In the genomic region with DNA sequence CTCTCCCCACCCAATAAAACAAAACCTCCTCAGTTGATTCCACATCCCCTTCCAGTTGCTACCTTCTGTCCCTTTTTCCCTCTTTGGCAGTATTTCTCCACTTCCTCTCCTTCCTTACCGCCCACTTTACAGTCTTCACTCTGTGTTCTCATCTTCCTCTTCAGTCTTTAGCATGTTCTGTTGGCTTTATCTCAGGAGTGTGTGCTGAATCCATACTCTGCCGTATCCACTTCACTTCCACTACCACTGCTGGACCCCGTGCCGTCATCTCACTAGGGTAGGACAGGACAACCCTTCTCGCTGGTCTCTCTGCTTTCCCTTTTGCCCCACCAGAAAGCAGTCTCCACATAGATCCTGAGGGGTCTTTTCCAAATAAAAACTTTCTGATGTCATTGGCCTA, we compare ENCODE assay signal across 25 cellular contexts.
A peak's percentile ranks its signal among the peaks of the same experiment; 100 is the strongest.
DNase-seq lines count a peak whose midpoint lies in the region; ATAC-seq and TF ChIP-seq lines count a peak whose summit lies in the region.
"Had no signal": no experiment of that assay in that cellular context is flagged by ENCODE, and none has a peak within 500 bp of the region (broad histone marks: within the 10 kb centered on the region; RNA-seq: fewer than 3 reads in every experiment).

No MANE protein-coding gene starts in this region.

- no peaks in the 10 kb centered on the region for H3K27me3 Mint-ChIP-seq in activated naive CD4-positive, alpha-beta T cell treated with anti-CD3 and anti-CD28 coated beads, Interleukin-2, amount 50 U/mL, for 24 hours
- H3K27me3 Mint-ChIP-seq in activated naive CD4-positive, alpha-beta T cell treated with anti-CD3 and anti-CD28 coated beads, Interleukin-2, amount 10 ng/mL, durations not matched to agents 7 days and 5 days: peaks cover 6% of the 10 kb centered on the region
- H3K27me3 Mint-ChIP-seq in HFFc6 (ENCODE audit: insufficient read depth): no peaks in the 10 kb centered on the region
- no peaks in the 10 kb centered on the region for H3K27me3 Mint-ChIP-seq in endodermal cell (ENCODE audit: insufficient read depth)
- H3K27me3 Mint-ChIP-seq in progenitor cell of endocrine pancreas: no peaks in the 10 kb centered on the region
- no peaks in the 10 kb centered on the region for H3K27me3 Mint-ChIP-seq in activated T-cell treated with anti-CD3 and anti-CD28 coated beads, Interleukin-2, amount 50 U/mL, for 4 hours (ENCODE audit: low read depth)

- H3K27ac Mint-ChIP-seq in activated naive CD4-positive, alpha-beta T cell treated with anti-CD3 and anti-CD28 coated beads, Interleukin-2, amount 50 U/mL, for 24 hours: peak overlapping the region; percentile 53
- H3K27ac Mint-ChIP-seq in activated naive CD4-positive, alpha-beta T cell treated with anti-CD3 and anti-CD28 coated beads, Interleukin-2, amount 10 ng/mL, durations not matched to agents 7 days and 5 days: no peak overlapping the region
- H3K27ac Mint-ChIP-seq in HFFc6 (peak overlapping the region; percentile 8; the same call in 1 of the 2 replicates), endodermal cell (peak overlapping the region; percentile 3), progenitor cell of endocrine pancreas (peak overlapping the region; percentile 12)

- no peak overlapping the region for H3K4me3 ChIP-seq in endodermal cell (ENCODE audit: low read length)
- no peak overlapping the region for H3K4me3 ChIP-seq in MM.1S (ENCODE audit: low read length)
- H3K4me3 ChIP-seq: BLaER1 treated with 17β-estradiol and CSF1 and Interleukin-3, amounts not matched to agents 10 nM and 100 nM; HAP-1; MG63 had no signal

- no peak overlapping the region for H2AFZ ChIP-seq in MM.1S (ENCODE audit: low read length)

- no peak overlapping the region for H3K27ac ChIP-seq in endodermal cell (ENCODE audit: low read depth, low read length)
- no peak overlapping the region for H3K27ac ChIP-seq in MM.1S (ENCODE audit: low read length)
- H3K27ac ChIP-seq: 22Rv1; BLaER1 treated with 17β-estradiol and CSF1 and Interleukin-3, amounts not matched to agents 10 nM and 100 nM had no signal

- WGBS in endodermal cell (ENCODE audit: insufficient coverage in 1 of 2, insufficient read length in 1 of 2), 2 experiments: 96 to 98% methylated on average over 5 of the region's 5 CpGs

- no peak overlapping the region for H3K4me3 Mint-ChIP-seq in activated naive CD4-positive, alpha-beta T cell treated with anti-CD3 and anti-CD28 coated beads, Interleukin-2, amount 50 U/mL, for 24 hours
- H3K4me3 Mint-ChIP-seq in activated naive CD4-positive, alpha-beta T cell treated with anti-CD3 and anti-CD28 coated beads, Interleukin-2, amount 10 ng/mL, durations not matched to agents 7 days and 5 days: no peak overlapping the region
- H3K4me3 Mint-ChIP-seq in HFFc6 (no peak overlapping the region), endodermal cell (no peak overlapping the region), progenitor cell of endocrine pancreas (ENCODE audit: low read depth) (no peak overlapping the region)
- no peak overlapping the region for H3K4me3 Mint-ChIP-seq in activated T-cell treated with anti-CD3 and anti-CD28 coated beads, Interleukin-2, amount 50 U/mL, for 4 hours

- H3K4me1 Mint-ChIP-seq in activated naive CD4-positive, alpha-beta T cell treated with anti-CD3 and anti-CD28 coated beads, Interleukin-2, amount 50 U/mL, for 24 hours: peaks cover 41% of the 10 kb centered on the region
- H3K4me1 Mint-ChIP-seq in activated naive CD4-positive, alpha-beta T cell treated with anti-CD3 and anti-CD28 coated beads, Interleukin-2, amount 10 ng/mL, durations not matched to agents 7 days and 5 days: peaks cover 11% of the 10 kb centered on the region
- H3K4me1 Mint-ChIP-seq in HFFc6 (ENCODE audit: low read depth): peaks cover 27% of the 10 kb centered on the region
- peaks cover 6% of the 10 kb centered on the region for H3K4me1 Mint-ChIP-seq in endodermal cell
- H3K4me1 Mint-ChIP-seq in progenitor cell of endocrine pancreas (ENCODE audit: low read depth): peaks cover 12% of the 10 kb centered on the region
- H3K4me1 Mint-ChIP-seq in activated T-cell treated with anti-CD3 and anti-CD28 coated beads, Interleukin-2, amount 50 U/mL, for 4 hours (ENCODE audit: low read depth): peaks cover 18% of the 10 kb centered on the region

- CTCF ChIA-PET in activated naive CD4-positive, alpha-beta T cell treated with anti-CD3 and anti-CD28 coated beads, Interleukin-2, amount 10 ng/mL, durations not matched to agents 7 days and 5 days (lab: Charles Lee): no interaction called here

- H3K27me3 ChIP-seq in endodermal cell (ENCODE audit: control insufficient read depth, insufficient read depth, low read length, poor library complexity, severe bottlenecking) (no peaks in the 10 kb centered on the region), MM.1S (replicated peaks; ENCODE audit: insufficient read depth, low read length) (no peaks in the 10 kb centered on the region)
- H3K27me3 ChIP-seq: MG63 had no signal

- H3K36me3 ChIP-seq in endodermal cell (ENCODE audit: control insufficient read depth, insufficient read depth, low read length) (peaks cover 86% of the 10 kb centered on the region), MM.1S (replicated peaks; ENCODE audit: insufficient read depth, low read length) (peaks cover 13% of the 10 kb centered on the region; the same call in 1 of the 2 replicates)

- H3K9me3 ChIP-seq in endodermal cell (ENCODE audit: control insufficient read depth, low read length) (no peaks in the 10 kb centered on the region), MM.1S (replicated peaks; ENCODE audit: insufficient read depth, low read length) (no peaks in the 10 kb centered on the region)
- H3K9me3 ChIP-seq: BLaER1 treated with 17β-estradiol and CSF1 and Interleukin-3, amounts not matched to agents 10 nM and 100 nM; HAP-1; MG63 had no signal

- H3K4me2 ChIP-seq in MM.1S (ENCODE audit: low read depth, low read length): no peak overlapping the region

- H3K9me2 ChIP-seq in MM.1S (replicated peaks; ENCODE audit: insufficient read depth, low read length): no peaks in the 10 kb centered on the region

- peaks cover 3% of the 10 kb centered on the region for H3F3A ChIP-seq in MM.1S (ENCODE audit: insufficient read depth, low read length)

- H3K79me2 ChIP-seq in MM.1S (ENCODE audit: low read length): peaks cover 99% of the 10 kb centered on the region

- H4K20me1 ChIP-seq in MM.1S (ENCODE audit: insufficient read depth, low read length): no peaks in the 10 kb centered on the region

- peaks cover 28% of the 10 kb centered on the region for H3K36me3 Mint-ChIP-seq in activated naive CD4-positive, alpha-beta T cell treated with anti-CD3 and anti-CD28 coated beads, Interleukin-2, amount 50 U/mL, for 24 hours
- H3K36me3 Mint-ChIP-seq in activated naive CD4-positive, alpha-beta T cell treated with anti-CD3 and anti-CD28 coated beads, Interleukin-2, amount 10 ng/mL, durations not matched to agents 7 days and 5 days: peaks cover 3% of the 10 kb centered on the region
- H3K36me3 Mint-ChIP-seq in HFFc6 (ENCODE audit: low read depth) (peaks cover 39% of the 10 kb centered on the region), endodermal cell (ENCODE audit: low read depth) (peaks cover 56% of the 10 kb centered on the region), progenitor cell of endocrine pancreas (ENCODE audit: insufficient read depth) (peaks cover 32% of the 10 kb centered on the region)
- peaks cover 34% of the 10 kb centered on the region for H3K36me3 Mint-ChIP-seq in activated T-cell treated with anti-CD3 and anti-CD28 coated beads, Interleukin-2, amount 50 U/mL, for 4 hours (ENCODE audit: insufficient read depth)

- H3K4me1 ChIP-seq in endodermal cell (ENCODE audit: control insufficient read depth, insufficient read depth, low read length) (no peaks in the 10 kb centered on the region), MM.1S (ENCODE audit: low read length) (peaks cover 5% of the 10 kb centered on the region)

- TF ChIP-seq CTCF in HFFc6 (IDR thresholded peaks at IDR 0.05): no peak
- no peak for TF ChIP-seq CTCF in endodermal cell (conservative IDR thresholded peaks at IDR 0.05)
- TF ChIP-seq CTCF in progenitor cell of endocrine pancreas (IDR thresholded peaks at IDR 0.05; ENCODE audit: unreplicated experiment): no peak
- TF ChIP-seq CTCF in MM.1S (IDR thresholded peaks at IDR 0.05; ENCODE audit: low read length): no peak

- no peak for DNase-seq in activated naive CD4-positive, alpha-beta T cell treated with anti-CD3 and anti-CD28 coated beads, Interleukin-2, amount 10 ng/mL, durations not matched to agents 7 days and 5 days
- no peak for DNase-seq in HFFc6
- no peak for DNase-seq in endodermal cell
- DNase-seq in progenitor cell of endocrine pancreas (ENCODE audit: low spot score, unreplicated experiment): no peak
- DNase-seq in MM.1S: no peak
- DNase-seq in activated T-cell treated with anti-CD3 and anti-CD28 coated beads, Interleukin-2, amount 50 U/mL, for 4 hours: no peak
- DNase-seq: ACHN; DMS53; EL; GF-D8; Kasumi-1; MG63; NCI-H1092 treated with DMSO at 0.1 percent for 48 hours; NCI-H1436 treated with DMSO at 0.1 percent for 48 hours; NCI-H1930; NCI-H2227 treated with DMSO at 0.1 percent for 48 hours; NCI-H510A treated with DMSO at 0.1 percent for 48 hours; NCI-H774; NK-92 treated with Interleukin-12 subunit alpha and Interleukin-12 subunit beta, amount 100 ng/mL, for 24 hours had no signal

- no peaks in the 10 kb centered on the region for H3K9me3 Mint-ChIP-seq in activated naive CD4-positive, alpha-beta T cell treated with anti-CD3 and anti-CD28 coated beads, Interleukin-2, amount 50 U/mL, for 24 hours
- no peaks in the 10 kb centered on the region for H3K9me3 Mint-ChIP-seq in activated naive CD4-positive, alpha-beta T cell treated with anti-CD3 and anti-CD28 coated beads, Interleukin-2, amount 10 ng/mL, durations not matched to agents 7 days and 5 days
- H3K9me3 Mint-ChIP-seq in HFFc6 (no peaks in the 10 kb centered on the region), endodermal cell (no peaks in the 10 kb centered on the region), progenitor cell of endocrine pancreas (ENCODE audit: low read depth) (no peaks in the 10 kb centered on the region)
- no peaks in the 10 kb centered on the region for H3K9me3 Mint-ChIP-seq in activated T-cell treated with anti-CD3 and anti-CD28 coated beads, Interleukin-2, amount 50 U/mL, for 4 hours

- H3K9ac ChIP-seq in endodermal cell (ENCODE audit: extremely low read depth, low read length, poor library complexity, severe bottlenecking): no peak overlapping the region
- H3K9ac ChIP-seq in MM.1S (ENCODE audit: low read length): no peak overlapping the region
- H3K9ac ChIP-seq: BLaER1 treated with 17β-estradiol and CSF1 and Interleukin-3, amounts not matched to agents 10 nM and 100 nM had no signal

- no peak for ATAC-seq in GM18909 (IDR thresholded peaks at IDR 0.05; ENCODE audit: poor library complexity, unreplicated experiment)
- ATAC-seq in activated T-cell treated with anti-CD3 and anti-CD28 coated beads, Interleukin-2, amount 50 U/mL, for 4 hours: no peak
- ATAC-seq: SK-N-SH treated with all-trans-retinoic acid at 6 μM for 48 hours had no signal
